In the genomic region with DNA sequence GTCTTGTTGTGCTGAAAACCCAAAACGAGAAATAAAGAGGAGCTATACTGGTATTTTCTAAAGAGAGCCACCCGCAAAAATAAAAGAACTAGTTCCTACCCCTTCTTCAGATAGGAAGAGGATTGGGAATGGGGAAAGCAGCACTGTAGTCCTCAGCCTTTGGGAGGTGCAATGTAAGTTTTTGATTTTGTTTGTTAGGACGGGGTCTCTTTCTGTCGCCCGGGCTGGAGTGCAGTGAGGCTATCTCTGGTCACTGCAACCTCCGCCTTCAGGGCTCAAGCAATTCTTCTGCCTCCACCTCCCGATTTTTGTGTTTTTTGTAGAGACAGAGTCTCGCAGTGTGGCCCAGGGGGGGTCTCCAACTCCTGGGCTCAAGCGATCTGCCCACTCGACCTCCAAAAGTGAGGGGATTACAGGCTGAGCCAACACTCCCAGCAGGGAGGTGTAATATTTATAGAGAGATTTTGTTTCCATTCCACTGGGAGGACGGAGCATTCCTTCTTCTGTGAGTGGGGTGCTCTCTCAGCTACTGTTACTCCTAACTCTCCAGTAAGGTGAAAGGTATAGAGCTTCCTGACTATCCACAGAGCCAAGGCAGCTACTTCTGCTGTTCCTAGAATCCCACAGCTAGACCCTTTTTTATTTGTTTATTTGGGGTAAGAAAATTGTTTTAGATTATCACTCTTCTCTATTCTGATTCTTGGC, we compare ENCODE assay signal across 25 cellular contexts. TPM values are rescaled to one million over a fixed set of nuclear protein-coding genes. Genes with fewer than 3 reads are reported as not detected.
DNase-seq lines count a peak whose midpoint lies in the region; ATAC-seq and TF ChIP-seq lines count a peak whose summit lies in the region.
"Had no signal": no experiment of that assay in that cellular context is flagged by ENCODE, and none has a peak within 500 bp of the region (broad histone marks: within the 10 kb centered on the region; RNA-seq: fewer than 3 reads in every experiment).

No MANE protein-coding gene starts in this region.

- DNase-seq in AG08396 (ENCODE audit: low spot score) (peak; percentile 6), WTC11 (ENCODE audit: low spot score) (no peak), hepatocyte (ENCODE audit: low spot score) (no peak), neuronal stem cell (ENCODE audit: low spot score) (no peak), A172 (ENCODE audit: low spot score) (no peak)
- DNase-seq in CD8-positive, alpha-beta memory T cell = no peak
- DNase-seq: activated B cell treated with CpG ODN at 0.5 μM for 24 hours; activated CD4-positive, alpha-beta memory T cell treated with anti-CD3 and anti-CD28 coated beads, Interleukin-2, amount 10 ng/mL, durations not matched to agents 7 days and 5 days; adrenal gland; CD4-positive, CD25-positive, alpha-beta regulatory T cell; DMS153; erythroblast; GOT3; NCI-H1417; NCI-H510A; stimulated activated CD4-positive, alpha-beta T cell treated with anti-CD3 and anti-CD28 coated beads, Interleukin-15, amount 100 ng/mL, for 24 hours; substantia nigra; T-helper 9 cell had no signal

- no peak overlapping the region for H3K9ac ChIP-seq in neuronal stem cell (ENCODE audit: low read depth, low read length, poor library complexity)

- H3K36me3 ChIP-seq in hepatocyte (replicated peaks; ENCODE audit: insufficient read depth, low read depth) = no peaks in the 10 kb centered on the region
- no peaks in the 10 kb centered on the region for H3K36me3 ChIP-seq in neuronal stem cell (replicated peaks in 1 of 2; ENCODE audit: control insufficient read depth in 2 of 2, insufficient read depth in 2 of 2, low read length in 2 of 2)
- H3K36me3 ChIP-seq in CD8-positive, alpha-beta memory T cell (ENCODE audit: insufficient read depth, low read length) = no peaks in the 10 kb centered on the region
- H3K36me3 ChIP-seq: adrenal gland, cardiac muscle cell, right atrium auricular region had no signal

- H3K18ac ChIP-seq in neuronal stem cell (ENCODE audit: low read length) = peak overlapping the region; percentile 28

- no peak overlapping the region for H3K4ac ChIP-seq in neuronal stem cell (ENCODE audit: low read length)

- H3K9me3 ChIP-seq in hepatocyte (ENCODE audit: low read depth) (no peaks in the 10 kb centered on the region), neuronal stem cell (replicated peaks in 1 of 2; ENCODE audit: control insufficient read depth in 2 of 2, insufficient read depth in 1 of 2, low read depth in 1 of 2, low read length in 2 of 2) (peaks cover 0 to 5% of the 10 kb centered on the region in 2 donors)
- no peaks in the 10 kb centered on the region for H3K9me3 ChIP-seq in CD8-positive, alpha-beta memory T cell (ENCODE audit: low read length)
- H3K9me3 ChIP-seq: adrenal gland, right atrium auricular region had no signal

- no peak overlapping the region for H2BK15ac ChIP-seq in neuronal stem cell (ENCODE audit: low read length)

- no peak overlapping the region for H2BK5ac ChIP-seq in neuronal stem cell (ENCODE audit: low read length)

- peaks cover 13% of the 10 kb centered on the region for H3K9me3 Mint-ChIP-seq in WTC11
- H3K9me3 Mint-ChIP-seq in CD8-positive, alpha-beta memory T cell = peaks cover 0 to 7% (median 3%) of the 10 kb centered on the region in 5 donors

- 36% methylated on average over 11 of the region's 11 CpGs for WGBS in hepatocyte (ENCODE audit: low lambda C conversion rate, missing lambda C conversion rate)
- WGBS in neuronal stem cell (ENCODE audit: extremely low coverage in 2 of 2, insufficient read length in 2 of 2, insufficient replicate concordance in 1 of 2), 2 donors = no CpG with 5 or more reads among the region's 11 CpGs

- H3K4me3 Mint-ChIP-seq in WTC11 = peak overlapping the region; percentile 66
- H3K4me3 Mint-ChIP-seq in CD8-positive, alpha-beta memory T cell = no peak overlapping the region
- H3K4me3 Mint-ChIP-seq: activated B cell treated with CpG ODN at 0.5 μM for 24 hours; activated CD4-positive, alpha-beta memory T cell treated with anti-CD3 and anti-CD28 coated beads, Interleukin-2, amount 10 ng/mL, durations not matched to agents 7 days and 5 days; CD4-positive, CD25-positive, alpha-beta regulatory T cell; IgD-negative memory B cell had no signal

- no peaks in the 10 kb centered on the region for H3K79me1 ChIP-seq in neuronal stem cell (ENCODE audit: low read depth, low read length)

- H2BK12ac ChIP-seq in neuronal stem cell (ENCODE audit: low read length) = no peak overlapping the region

- H3K23ac ChIP-seq in neuronal stem cell (ENCODE audit: low read depth, low read length, poor library complexity) = no peak overlapping the region

- H3K27ac Mint-ChIP-seq in WTC11 = peak overlapping the region; percentile 98
- no peak overlapping the region for H3K27ac Mint-ChIP-seq in CD8-positive, alpha-beta memory T cell
- H3K27ac Mint-ChIP-seq: activated B cell treated with CpG ODN at 0.5 μM for 24 hours; activated CD4-positive, alpha-beta memory T cell treated with anti-CD3 and anti-CD28 coated beads, Interleukin-2, amount 10 ng/mL, durations not matched to agents 7 days and 5 days; CD4-positive, CD25-positive, alpha-beta regulatory T cell; IgD-negative memory B cell had no signal

- H3K27ac ChIP-seq in hepatocyte (no peak overlapping the region), neuronal stem cell (replicated peaks; ENCODE audit: low read length) (no peak overlapping the region)
- no peak overlapping the region for H3K27ac ChIP-seq in CD8-positive, alpha-beta memory T cell (ENCODE audit: low read depth, low read length)
- H3K27ac ChIP-seq: adrenal gland, cardiac muscle cell, right atrium auricular region, RWPE1 had no signal

- H3K4me2 ChIP-seq in hepatocyte (peak overlapping the region; percentile 58), neuronal stem cell (ENCODE audit: insufficient read depth, low read length, poor library complexity, severe bottlenecking) (peak overlapping the region; percentile 54)

- H3K9me2 ChIP-seq in hepatocyte (replicated peaks; ENCODE audit: insufficient read depth) = no peaks in the 10 kb centered on the region

- no peak overlapping the region for H3K4me3 ChIP-seq in hepatocyte
- H3K4me3 ChIP-seq in neuronal stem cell (ENCODE audit: low read length in 2 of 2) = no peak overlapping the region
- no peak overlapping the region for H3K4me3 ChIP-seq in CD8-positive, alpha-beta memory T cell (ENCODE audit: low read length)
- H3K4me3 ChIP-seq: adrenal gland, cardiac muscle cell, right atrium auricular region had no signal

- ATAC-seq in WTC11 (peak; percentile 74), GM18498 (IDR thresholded peaks at IDR 0.05; ENCODE audit: unreplicated experiment) (no peak), HG03571 (IDR thresholded peaks at IDR 0.05; ENCODE audit: unreplicated experiment) (no peak)
- ATAC-seq: SK-N-SH treated with all-trans-retinoic acid at 6 μM for 48 hours had no signal

- no peak overlapping the region for H4K91ac ChIP-seq in neuronal stem cell (ENCODE audit: low read depth, low read length, poor library complexity)

- H2AFZ ChIP-seq in hepatocyte = peak overlapping the region; percentile 53
- H2AFZ ChIP-seq in neuronal stem cell (ENCODE audit: low read length) = peak overlapping the region; percentile 37

- H3K14ac ChIP-seq in neuronal stem cell (ENCODE audit: low read length) = no peak overlapping the region

- H4K8ac ChIP-seq in neuronal stem cell (ENCODE audit: low read depth, low read length) = no peak overlapping the region

- no peaks in the 10 kb centered on the region for H3K79me2 ChIP-seq in hepatocyte

- TF ChIP-seq CTCF in WTC11 (IDR thresholded peaks at IDR 0.05) = no peak
- no peak for TF ChIP-seq CTCF in hepatocyte (IDR thresholded peaks at IDR 0.05; ENCODE audit: poor library complexity)

- peaks cover 63% of the 10 kb centered on the region for H3K4me1 Mint-ChIP-seq in WTC11
- no peaks in the 10 kb centered on the region for H3K4me1 Mint-ChIP-seq in CD8-positive, alpha-beta memory T cell
- H3K4me1 Mint-ChIP-seq: activated B cell treated with CpG ODN at 0.5 μM for 24 hours; activated CD4-positive, alpha-beta memory T cell treated with anti-CD3 and anti-CD28 coated beads, Interleukin-2, amount 10 ng/mL, durations not matched to agents 7 days and 5 days; CD4-positive, CD25-positive, alpha-beta regulatory T cell; IgD-negative memory B cell had no signal

- H3K27me3 ChIP-seq in hepatocyte = no peaks in the 10 kb centered on the region
- no peaks in the 10 kb centered on the region for H3K27me3 ChIP-seq in neuronal stem cell (ENCODE audit: control insufficient read depth in 3 of 3, insufficient read depth in 3 of 3, low read depth in 1 of 3, low read length in 3 of 3)
- H3K27me3 ChIP-seq in CD8-positive, alpha-beta memory T cell (ENCODE audit: insufficient read depth, low read length, poor library complexity, severe bottlenecking) = no peaks in the 10 kb centered on the region
- H3K27me3 ChIP-seq: adrenal gland, cardiac muscle cell, right atrium auricular region had no signal

- peaks cover 12% of the 10 kb centered on the region for H3K36me3 Mint-ChIP-seq in WTC11
- H3K36me3 Mint-ChIP-seq in CD8-positive, alpha-beta memory T cell = no peaks in the 10 kb centered on the region
- H3K36me3 Mint-ChIP-seq: CD4-positive, CD25-positive, alpha-beta regulatory T cell; IgD-negative memory B cell had no signal

- no peaks in the 10 kb centered on the region for H3K4me1 ChIP-seq in hepatocyte (ENCODE audit: insufficient read depth)
- peaks cover 0 to 7% of the 10 kb centered on the region in 2 donors for H3K4me1 ChIP-seq in neuronal stem cell (ENCODE audit: control insufficient read depth in 2 of 2, insufficient read depth in 1 of 2, low read depth in 1 of 2, low read length in 2 of 2)
- H3K4me1 ChIP-seq in CD8-positive, alpha-beta memory T cell (ENCODE audit: insufficient read depth, low read length) = no peaks in the 10 kb centered on the region
- H3K4me1 ChIP-seq: adrenal gland, right atrium auricular region had no signal

- CTCF ChIA-PET in WTC11 (lab: Charles Lee) = interaction anchor here (0.9 to 2.0 kb wide), 7 partner anchors 14 to 679 kb away, joined by 3 to 17 read pairs (median 3); partner anchors contain the start of gene GULP1
- CTCF ChIA-PET in CD8-positive, alpha-beta memory T cell (lab: Charles Lee) = no interaction called here

- POLR2A ChIA-PET in WTC11 (lab: Charles Lee) = interaction anchor here (2.5 kb wide), 1 partner anchor 14 kb away, joined by 24 read pairs; the partner anchor contains the start of gene GULP1
- POLR2A ChIA-PET in CD8-positive, alpha-beta memory T cell (lab: Charles Lee) = no interaction called here

- H2AK5ac ChIP-seq in neuronal stem cell (ENCODE audit: low read depth, low read length) = no peak overlapping the region

- H3K27me3 Mint-ChIP-seq in WTC11 (ENCODE audit: low read depth) = no peaks in the 10 kb centered on the region
- H3K27me3 Mint-ChIP-seq in CD8-positive, alpha-beta memory T cell = no peaks in the 10 kb centered on the region
- H3K27me3 Mint-ChIP-seq: activated B cell treated with CpG ODN at 0.5 μM for 24 hours; activated CD4-positive, alpha-beta memory T cell treated with anti-CD3 and anti-CD28 coated beads, Interleukin-2, amount 10 ng/mL, durations not matched to agents 7 days and 5 days; CD4-positive, CD25-positive, alpha-beta regulatory T cell; IgD-negative memory B cell had no signal

- no peak overlapping the region for H2BK120ac ChIP-seq in neuronal stem cell (ENCODE audit: low read depth, low read length)

- H4K20me1 ChIP-seq in hepatocyte (ENCODE audit: insufficient read depth, poor library complexity, severe bottlenecking) = no peaks in the 10 kb centered on the region

RNA-seq across cellular contexts. Expression of gene GULP1, which starts 13.1 kb away (rescaled TPM):
- total RNA-seq in WTC11 (2021) (75.1 to 82.1 TPM (median 80.5 TPM) in 3 replicates), hepatocyte (135 TPM in 2 replicates)
- 55.6 and 57.5 TPM in 2 replicates for polyA plus RNA-seq in hepatocyte
- 50.0 TPM for polyA plus RNA-seq in neuronal stem cell (2013, experiment 1 of 2)
- polyA plus RNA-seq in neuronal stem cell (2013, experiment 2 of 2) = 50.4 TPM
- total RNA-seq in CD8-positive, alpha-beta memory T cell = not detected
- polyA plus RNA-seq in CD8-positive, alpha-beta memory T cell = not detected
- total RNA-seq in A172 (2014; rRNA removed; shearing (Covaris generic)) = 234 and 320 TPM in 2 replicates
- total RNA-seq: activated B cell treated with CpG ODN at 0.5 μM for 24 hours; activated CD4-positive, alpha-beta memory T cell treated with anti-CD3 and anti-CD28 coated beads, Interleukin-2, amount 10 ng/mL, durations not matched to agents 7 days and 5 days; CD4-positive, CD25-positive, alpha-beta regulatory T cell had no signal
- polyA plus RNA-seq: CD4-positive, CD25-positive, alpha-beta regulatory T cell; IgD-negative memory B cell had no signal

Comparison
In these comparisons a context has a peak if more than half of its experiments do, and no peak if none do; other contexts are left out.
1. RNA of gene GULP1, which starts 13.1 kb away (total RNA-seq): 234 to 320 TPM in A172, 135 TPM in hepatocyte and 75.1 to 82.1 TPM in WTC11; not detected in CD8-positive, alpha-beta memory T cell; every median in the first group is over 10 times any median in the second.